23 cellular contexts compared by ENCODE assay signal in genomic region chr2:10940607-10941006, GRCh38. TPM values are rescaled to one million over a fixed set of nuclear protein-coding genes. Genes with fewer than 3 reads are reported as not detected.
DNase-seq lines count a peak whose midpoint lies in the region; ATAC-seq and TF ChIP-seq lines count a peak whose summit lies in the region.
"Had no signal": no experiment of that assay in that cellular context is flagged by ENCODE, and none has a peak within 500 bp of the region (broad histone marks: within the 10 kb centered on the region; RNA-seq: fewer than 3 reads in every experiment).

No MANE protein-coding gene starts in this region.

- no peak overlapping the region for H2AK9ac ChIP-seq in IMR-90 (replicated peaks; ENCODE audit: low read depth, low read length, poor library complexity)

- H3K27ac ChIP-seq in IMR-90 (ENCODE audit: insufficient read depth, low read length): no peak overlapping the region
- peak overlapping the region in 2 of 4 donors; percentile 51 to 73 for H3K27ac ChIP-seq in gastrocnemius medialis
- H3K27ac ChIP-seq: BLaER1 treated with 17β-estradiol and CSF1 and Interleukin-3, amounts not matched to agents 10 nM and 100 nM; GM23248 had no signal

- peak overlapping the region; percentile 44 for H2BK120ac ChIP-seq in IMR-90 (ENCODE audit: low read depth, low read length)

- H3K4me3 ChIP-seq in IMR-90 (ENCODE audit: insufficient read depth, low read depth, low read length): no peak overlapping the region
- no peak overlapping the region for H3K4me3 ChIP-seq in MG63
- no peak overlapping the region for H3K4me3 ChIP-seq in fibroblast of pulmonary artery (replicated peaks; ENCODE audit: low read depth, low read length)
- H3K4me3 ChIP-seq in gastrocnemius medialis: no peak overlapping the region
- H3K4me3 ChIP-seq: A549; BLaER1 treated with 17β-estradiol and CSF1 and Interleukin-3, amounts not matched to agents 10 nM and 100 nM; GM23248 had no signal

- no peak overlapping the region for H3K4me2 ChIP-seq in IMR-90 (ENCODE audit: low read depth, low read length)
- H3K4me2 ChIP-seq: A549; BLaER1 treated with 17β-estradiol and CSF1 and Interleukin-3, amounts not matched to agents 10 nM and 100 nM had no signal

- H2BK15ac ChIP-seq in IMR-90 (ENCODE audit: low read depth, low read length): no peak overlapping the region

- no peak overlapping the region for H3K23ac ChIP-seq in IMR-90 (ENCODE audit: low read depth, low read length)

- no peak overlapping the region for H4K5ac ChIP-seq in IMR-90 (ENCODE audit: low read depth, low read length)

- H2BK20ac ChIP-seq in IMR-90 (ENCODE audit: low read depth, low read length): peak overlapping the region; percentile 27; the same call in 1 of the 2 replicates

- H3K9me3 ChIP-seq in IMR-90 (ENCODE audit: control insufficient read depth, insufficient read depth, low read length): peaks cover 2% of the 10 kb centered on the region; the same call in 1 of the 2 replicates
- peaks cover 20% of the 10 kb centered on the region for H3K9me3 ChIP-seq in MG63
- H3K9me3 ChIP-seq in gastrocnemius medialis: no peaks in the 10 kb centered on the region
- H3K9me3 ChIP-seq: BE2C had no signal

- no peaks in the 10 kb centered on the region for H3K79me1 ChIP-seq in IMR-90 (ENCODE audit: low read depth in 1 of 2, low read length in 2 of 2)

- DNase-seq in IMR-90 (no peak), MG63 (peak; percentile 47), fibroblast of pulmonary artery (ENCODE audit: low read depth) (peak; percentile 11), gastrocnemius medialis (peak; percentile 22 to 30), HuH-7 (ENCODE audit: low spot score) (no peak)
- DNase-seq: 8988T; ACHN; AML-193; BE2C; CD4-positive, alpha-beta T cell; CD8-positive, alpha-beta memory T cell; DMS 273 treated with DMSO at 0.1 percent for 48 hours; DMS79 treated with DMSO at 0.1 percent for 48 hours; GF-D8; GM23248; H9 had no signal

- no peak overlapping the region for H3K18ac ChIP-seq in IMR-90 (ENCODE audit: low read depth, low read length)

- H3K4ac ChIP-seq in IMR-90 (ENCODE audit: low read depth, low read length): 0 out of 2 replicates have a peak overlapping the region, but pooled peaks have one; percentile 25

- TF ChIP-seq POLR2A in IMR-90 (IDR thresholded peaks at IDR 0.05; ENCODE audit: low read depth, low read length) (no peak), gastrocnemius medialis (IDR thresholded peaks at IDR 0.05) (no peak)

- peak overlapping the region; percentile 22; the same call in 1 of the 2 replicates for H2AK5ac ChIP-seq in IMR-90 (ENCODE audit: low read depth, low read length)

- H4K8ac ChIP-seq in IMR-90 (ENCODE audit: low read depth in 2 of 2, low read length in 2 of 2): no peak overlapping the region

- WGBS in IMR-90 (ENCODE audit: extremely low coverage in 2 of 2, insufficient read length in 1 of 2), 2 experiments: no CpG with 5 or more reads among the region's 1 CpG

- CTCF ChIA-PET in IMR-90 (lab: Yijun Ruan, JAX): no interaction called here

- intact Hi-C loops in IMR-90 (cut with micrococcal nuclease) (no loop called here), gastrocnemius medialis (cut with DNase I; ENCODE audit: low total_unique reads) (no loop called here)

- H3K9me1 ChIP-seq in IMR-90 (ENCODE audit: insufficient read depth, low read length): peaks cover 7% of the 10 kb centered on the region

- no peak overlapping the region for H3K56ac ChIP-seq in IMR-90 (ENCODE audit: extremely low read depth, insufficient read depth, low read length)

- no peaks in the 10 kb centered on the region for H3K36me3 ChIP-seq in IMR-90 (ENCODE audit: control insufficient read depth, insufficient read depth, low read length)
- H3K36me3 ChIP-seq in MG63: no peaks in the 10 kb centered on the region; the same call in 1 of the 2 replicates
- no peaks in the 10 kb centered on the region for H3K36me3 ChIP-seq in gastrocnemius medialis
- H3K36me3 ChIP-seq: BE2C; BLaER1 treated with 17β-estradiol and CSF1 and Interleukin-3, amounts not matched to agents 10 nM and 100 nM had no signal

- no peak overlapping the region for H2BK5ac ChIP-seq in IMR-90 (ENCODE audit: low read depth, low read length, poor library complexity, severe bottlenecking)

- H4K20me1 ChIP-seq in IMR-90 (ENCODE audit: insufficient read depth, low read length): no peaks in the 10 kb centered on the region
- H4K20me1 ChIP-seq: BLaER1 treated with 17β-estradiol and CSF1 and Interleukin-3, amounts not matched to agents 10 nM and 100 nM had no signal

- H3K9ac ChIP-seq in IMR-90 (ENCODE audit: low read depth, low read length): no peak overlapping the region
- H3K9ac ChIP-seq: BLaER1 treated with 17β-estradiol and CSF1 and Interleukin-3, amounts not matched to agents 10 nM and 100 nM; GM23248 had no signal

- no peaks in the 10 kb centered on the region for H3K27me3 ChIP-seq in IMR-90 (ENCODE audit: control insufficient read depth, insufficient read depth, low read length)
- H3K27me3 ChIP-seq in MG63: no peaks in the 10 kb centered on the region
- no peaks in the 10 kb centered on the region for H3K27me3 ChIP-seq in gastrocnemius medialis
- H3K27me3 ChIP-seq: BE2C; BLaER1 treated with 17β-estradiol and CSF1 and Interleukin-3, amounts not matched to agents 10 nM and 100 nM had no signal

- H2AFZ ChIP-seq in IMR-90 (replicated peaks; ENCODE audit: low read length, poor library complexity): no peak overlapping the region
- H2AFZ ChIP-seq: GM23248 had no signal

- dilution Hi-C loops in IMR-90 (cut with HindIII; ENCODE audit: low sequenced_read_pairs, unreplicated experiment): no loop called here

- POLR2A ChIA-PET in IMR-90 (lab: Charles Lee; ENCODE audit: unreplicated experiment): no interaction called here

- TF ChIP-seq CTCF in IMR-90 (conservative IDR thresholded peaks at IDR 0.05; ENCODE audit: low read depth, low read length) (no peak), fibroblast of pulmonary artery (IDR thresholded peaks at IDR 0.05; ENCODE audit: low read length, missing control alignments) (no peak), gastrocnemius medialis (IDR thresholded peaks at IDR 0.05 in 4 of 5, conservative IDR thresholded peaks at IDR 0.05 in 1 of 5) (no peak)

- no peak overlapping the region for H4K91ac ChIP-seq in IMR-90 (ENCODE audit: insufficient read depth, low read depth, low read length)

- BruUV-seq in IMR-90 (replicated peaks; lab: Mats Ljungman, UMichigan): no TSS peak

- TF ChIP-seq RAD21 in IMR-90 (IDR thresholded peaks at IDR 0.05; ENCODE audit: low read length): no peak

- in situ Hi-C loops in IMR-90 (cut with MboI; ENCODE audit: low sequenced_read_pairs): no loop called here
- in situ Hi-C loops in gastrocnemius medialis (cut with MboI; ENCODE audit: low sequenced_read_pairs in 4 of 4): no loop called here

- ATAC-seq in IMR-90 (ENCODE audit: low read depth) (no peak), gastrocnemius medialis (peak; percentile 76 to 90), HG03097 (IDR thresholded peaks at IDR 0.05; ENCODE audit: low FRiP score, unreplicated experiment) (no peak), GM19035 (IDR thresholded peaks at IDR 0.05; ENCODE audit: unreplicated experiment) (no peak)
- ATAC-seq: A549, HCT116 had no signal

- H3K4me1 ChIP-seq in IMR-90 (ENCODE audit: control insufficient read depth, insufficient read depth, low read length) (peaks cover 10% of the 10 kb centered on the region), gastrocnemius medialis (peaks cover 12 to 15% of the 10 kb centered on the region in 2 donors)
- H3K4me1 ChIP-seq: BE2C had no signal

- no peak overlapping the region for H3K14ac ChIP-seq in IMR-90 (replicated peaks; ENCODE audit: low read depth, low read length)

TF ChIP-seq in IMR-90, 13 proteins besides CTCF, POLR2A, EP300 and RAD21:
- TF ChIP-seq SMC3 (IDR thresholded peaks at IDR 0.05; ENCODE audit: low read depth, low read length) (no peak), FOS (IDR thresholded peaks at IDR 0.05; ENCODE audit: low read depth, low read length) (no peak), BHLHE40 (IDR thresholded peaks at IDR 0.05; ENCODE audit: low read depth, low read length) (no peak), MXI1 (IDR thresholded peaks at IDR 0.05; ENCODE audit: borderline replicate concordance, low read depth, low read length) (no peak), NFE2L2 (IDR thresholded peaks at IDR 0.05; ENCODE audit: low read depth, low read length) (no peak), CEBPB (IDR thresholded peaks at IDR 0.05; ENCODE audit: low read depth, low read length) (no peak), RCOR1 (IDR thresholded peaks at IDR 0.05; ENCODE audit: insufficient replicate concordance, low read length) (no peak)
- TF ChIP-seq, protein P1, sequence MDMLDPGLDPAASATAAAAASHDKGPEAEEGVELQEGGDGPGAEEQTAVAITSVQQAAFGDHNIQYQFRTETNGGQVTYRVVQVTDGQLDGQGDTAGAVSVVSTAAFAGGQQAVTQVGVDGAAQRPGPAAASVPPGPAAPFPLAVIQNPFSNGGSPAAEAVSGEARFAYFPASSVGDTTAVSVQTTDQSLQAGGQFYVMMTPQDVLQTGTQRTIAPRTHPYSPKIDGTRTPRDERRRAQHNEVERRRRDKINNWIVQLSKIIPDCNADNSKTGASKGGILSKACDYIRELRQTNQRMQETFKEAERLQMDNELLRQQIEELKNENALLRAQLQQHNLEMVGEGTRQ (IDR thresholded peaks at IDR 0.05; ENCODE audit: low read depth, low read length): no peak

RNA-seq across cellular contexts. Expression of gene KCNF1, which starts 28.9 kb away (rescaled TPM):
- total RNA-seq in IMR-90 (2012; rRNA removed): 0.54 and 0.56 TPM in 2 replicates
- 1.4 TPM in 2 replicates for polyA plus RNA-seq in IMR-90 (2012; rRNA removed)
- 0.61 and 2.1 TPM in 2 replicates for polyA plus RNA-seq in IMR-90 (2012; cell fraction: cytosol; rRNA removed)
- 0.88 and 2.2 TPM in 2 replicates for polyA plus RNA-seq in IMR-90 (2012; cell fraction: nucleus; rRNA removed; ENCODE audit: low replicate concordance)
- 1.3 and 6.8 TPM in 2 replicates for total RNA-seq in MG63 (2014; rRNA removed; shearing (Covaris generic); ENCODE audit: low replicate concordance)
- not detected for total RNA-seq in gastrocnemius medialis
- total RNA-seq: CD4-positive, alpha-beta T cell; CD8-positive, alpha-beta memory T cell; Daoy had no signal
- polyA plus RNA-seq: CD14-positive monocyte; CD8-positive, alpha-beta memory T cell had no signal

Comparison
In these comparisons a context has a peak if more than half of its experiments do, and no peak if none do; other contexts are left out.
1. ATAC-seq: peak in gastrocnemius medialis (2 of 2); none in IMR-90 (single experiment), HG03097 (single experiment) and GM19035 (single experiment).
2. DNase-seq: peak in MG63 (single experiment), fibroblast of pulmonary artery (single experiment) and gastrocnemius medialis (2 of 2); none in IMR-90 (single experiment) and HuH-7 (single experiment).